Comparison of ENCODE assay signal across 1 cellular context in the genomic region with DNA sequence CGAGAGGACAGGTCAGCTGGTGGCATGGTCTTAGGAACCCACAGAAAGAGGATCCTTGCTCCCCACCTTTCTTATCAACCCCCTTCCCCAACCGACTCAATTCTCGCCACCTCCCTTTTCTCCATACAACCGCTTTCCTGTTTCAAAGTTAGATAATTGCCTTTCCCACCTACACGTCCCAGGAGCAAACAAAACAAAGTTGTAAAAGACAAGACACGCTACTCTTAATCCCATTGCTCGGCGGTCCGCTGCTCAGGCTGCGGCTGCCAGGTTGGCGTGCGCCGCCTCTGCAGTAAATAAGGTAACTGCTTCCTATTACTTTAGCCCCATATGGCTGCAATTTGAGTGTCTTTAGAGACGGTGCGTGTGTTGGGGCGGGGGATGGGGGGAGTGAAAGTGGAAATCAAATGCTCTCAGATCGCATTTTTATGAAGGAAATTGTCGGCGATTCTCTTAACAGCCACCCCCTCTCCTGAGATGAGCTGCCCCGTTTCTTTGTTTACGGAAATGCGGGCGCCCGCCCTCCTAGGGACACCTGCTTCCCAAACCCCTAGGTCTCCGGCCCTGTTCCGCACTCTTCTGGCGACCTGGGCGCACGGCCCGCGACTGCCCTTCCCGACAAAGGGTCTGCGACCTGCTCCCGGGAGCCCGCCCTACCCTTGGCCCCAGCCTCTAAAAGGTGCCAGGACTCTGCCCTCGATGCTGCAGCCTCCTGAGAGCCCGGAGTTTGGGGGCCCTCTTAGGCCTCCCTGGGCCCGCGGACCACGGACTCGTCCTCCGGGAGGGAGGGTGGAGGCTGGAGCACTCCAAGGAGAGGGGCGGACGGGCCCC.
TF ChIP-seq lines count a peak whose summit lies in the region.

No MANE protein-coding gene starts in this region.

TF ChIP-seq in HepG2, 621 proteins besides CTCF, POLR2A, EP300 and RAD21 (continued from another document and continues in another):
- no peak for TF ChIP-seq AKNA (CRISPR knock-in tag; IDR thresholded peaks at IDR 0.05; ENCODE audit: borderline replicate concordance)
- TF ChIP-seq ZNF232 (CRISPR knock-in tag; IDR thresholded peaks at IDR 0.05; ENCODE audit: borderline replicate concordance) = 0 out of 2 replicates have a peak, but pooled peaks have one; percentile 11
- TF ChIP-seq ETV5 (CRISPR knock-in tag; IDR thresholded peaks at IDR 0.05; ENCODE audit: borderline replicate concordance) = no peak
- no peak for TF ChIP-seq ZNF235 (CRISPR knock-in tag; IDR thresholded peaks at IDR 0.05; ENCODE audit: borderline replicate concordance)
- no peak for TF ChIP-seq MBNL3 (CRISPR knock-in tag; conservative IDR thresholded peaks at IDR 0.05)
- no peak for TF ChIP-seq ZNF383 (CRISPR knock-in tag; IDR thresholded peaks at IDR 0.05; ENCODE audit: borderline replicate concordance)
- TF ChIP-seq, protein P1, sequence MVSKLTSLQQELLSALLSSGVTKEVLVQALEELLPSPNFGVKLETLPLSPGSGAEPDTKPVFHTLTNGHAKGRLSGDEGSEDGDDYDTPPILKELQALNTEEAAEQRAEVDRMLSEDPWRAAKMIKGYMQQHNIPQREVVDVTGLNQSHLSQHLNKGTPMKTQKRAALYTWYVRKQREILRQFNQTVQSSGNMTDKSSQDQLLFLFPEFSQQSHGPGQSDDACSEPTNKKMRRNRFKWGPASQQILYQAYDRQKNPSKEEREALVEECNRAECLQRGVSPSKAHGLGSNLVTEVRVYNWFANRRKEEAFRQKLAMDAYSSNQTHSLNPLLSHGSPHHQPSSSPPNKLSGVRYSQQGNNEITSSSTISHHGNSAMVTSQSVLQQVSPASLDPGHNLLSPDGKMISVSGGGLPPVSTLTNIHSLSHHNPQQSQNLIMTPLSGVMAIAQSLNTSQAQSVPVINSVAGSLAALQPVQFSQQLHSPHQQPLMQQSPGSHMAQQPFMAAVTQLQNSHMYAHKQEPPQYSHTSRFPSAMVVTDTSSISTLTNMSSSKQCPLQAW (CRISPR knock-in tag; IDR thresholded peaks at IDR 0.05) = peak; percentile 52; the same call in 1 of the 2 replicates
- TF ChIP-seq, protein P2, sequence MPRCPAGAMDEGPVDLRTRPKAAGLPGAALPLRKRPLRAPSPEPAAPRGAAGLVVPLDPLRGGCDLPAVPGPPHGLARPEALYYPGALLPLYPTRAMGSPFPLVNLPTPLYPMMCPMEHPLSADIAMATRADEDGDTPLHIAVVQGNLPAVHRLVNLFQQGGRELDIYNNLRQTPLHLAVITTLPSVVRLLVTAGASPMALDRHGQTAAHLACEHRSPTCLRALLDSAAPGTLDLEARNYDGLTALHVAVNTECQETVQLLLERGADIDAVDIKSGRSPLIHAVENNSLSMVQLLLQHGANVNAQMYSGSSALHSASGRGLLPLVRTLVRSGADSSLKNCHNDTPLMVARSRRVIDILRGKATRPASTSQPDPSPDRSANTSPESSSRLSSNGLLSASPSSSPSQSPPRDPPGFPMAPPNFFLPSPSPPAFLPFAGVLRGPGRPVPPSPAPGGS (CRISPR knock-in tag; IDR thresholded peaks at IDR 0.05) = peak; percentile 81; the same call in 1 of the 2 replicates
- no peak for TF ChIP-seq SP5 (CRISPR knock-in tag; IDR thresholded peaks at IDR 0.05; ENCODE audit: borderline replicate concordance, low read depth)
- TF ChIP-seq ZNF451 (CRISPR knock-in tag; IDR thresholded peaks at IDR 0.05) = no peak
- TF ChIP-seq ZBTB14 (CRISPR knock-in tag; IDR thresholded peaks at IDR 0.05) = no peak
- no peak for TF ChIP-seq ZNF343 (CRISPR knock-in tag; IDR thresholded peaks at IDR 0.05)
- no peak for TF ChIP-seq U2AF2 (IDR thresholded peaks at IDR 0.05; ENCODE audit: low read depth, low read length)
- TF ChIP-seq ZNF7 (CRISPR knock-in tag; IDR thresholded peaks at IDR 0.05) = peak; percentile 47; the same call in 1 of the 2 replicates
- TF ChIP-seq SATB2 (CRISPR knock-in tag; IDR thresholded peaks at IDR 0.05) = no peak; the same call in 1 of the 2 replicates
- 0 out of 2 replicates have a peak, but pooled peaks have one; percentile 23 for TF ChIP-seq ZNF446 (CRISPR knock-in tag; IDR thresholded peaks at IDR 0.05)
- no peak for TF ChIP-seq ZNF280D (CRISPR knock-in tag; IDR thresholded peaks at IDR 0.05)
- TF ChIP-seq FOXC1 (CRISPR knock-in tag; IDR thresholded peaks at IDR 0.05; ENCODE audit: borderline replicate concordance) = no peak
- peak; percentile 71 for TF ChIP-seq XRCC5 (optimal IDR thresholded peaks at IDR 0.05; ENCODE audit: low read length)
- TF ChIP-seq ZFP1 (CRISPR knock-in tag; IDR thresholded peaks at IDR 0.05) = no peak
- TF ChIP-seq SAFB2 (CRISPR knock-in tag; IDR thresholded peaks at IDR 0.05; ENCODE audit: borderline replicate concordance, low read depth) = 0 out of 2 replicates have a peak, but pooled peaks have one; percentile 16
- no peak for TF ChIP-seq TBL1XR1 (IDR thresholded peaks at IDR 0.05; ENCODE audit: borderline replicate concordance, low read length, partially characterized antibody)
- no peak for TF ChIP-seq ZNF160 (CRISPR knock-in tag; IDR thresholded peaks at IDR 0.05)
- no peak; the same call in 1 of the 2 replicates for TF ChIP-seq ZFX (CRISPR knock-in tag; IDR thresholded peaks at IDR 0.05; ENCODE audit: low read depth)
- TF ChIP-seq MYPOP (CRISPR knock-in tag; IDR thresholded peaks at IDR 0.05) = no peak
- peak; percentile 68; the same call in 1 of the 2 replicates for TF ChIP-seq ELF1 (CRISPR knock-in tag; IDR thresholded peaks at IDR 0.05)
- no peak for TF ChIP-seq MLXIP (CRISPR knock-in tag; IDR thresholded peaks at IDR 0.05; ENCODE audit: borderline replicate concordance)
- TF ChIP-seq PAX8 (CRISPR knock-in tag; IDR thresholded peaks at IDR 0.05; ENCODE audit: borderline replicate concordance) = no peak
- no peak for TF ChIP-seq ZNF230 (CRISPR knock-in tag; IDR thresholded peaks at IDR 0.05)
- no peak for TF ChIP-seq TFE3 (CRISPR knock-in tag; IDR thresholded peaks at IDR 0.05)
- TF ChIP-seq ZNF207 (IDR thresholded peaks at IDR 0.05; ENCODE audit: borderline replicate concordance) = no peak
- no peak for TF ChIP-seq KMT2A (CRISPR knock-in tag; IDR thresholded peaks at IDR 0.05)
- TF ChIP-seq AHR (CRISPR knock-in tag; IDR thresholded peaks at IDR 0.05) = no peak; the same call in 1 of the 2 replicates
